8 cellular contexts compared by ENCODE assay signal in the genomic region with DNA sequence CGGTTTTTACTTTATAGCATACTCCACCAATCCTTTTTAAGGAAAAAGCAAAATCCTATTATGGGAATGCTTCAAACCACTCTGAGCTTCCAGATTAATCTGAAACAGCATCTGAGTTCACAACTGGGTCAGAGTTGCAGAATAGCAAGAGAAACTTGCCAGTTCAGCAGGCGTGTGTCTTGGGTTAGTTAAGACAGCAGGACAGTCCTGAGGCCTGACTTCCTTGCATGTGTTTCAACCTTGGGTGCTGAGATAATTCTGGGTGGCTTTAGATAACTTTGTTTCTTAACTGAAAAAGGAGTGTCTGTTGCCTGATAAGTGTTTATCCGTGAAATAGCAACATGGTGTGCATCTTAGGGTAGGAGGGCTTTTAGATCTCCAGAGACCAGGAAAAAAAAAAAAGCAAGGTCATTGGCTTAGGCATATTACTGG.
DNase-seq lines count a peak whose midpoint lies in the region; ATAC-seq and TF ChIP-seq lines count a peak whose summit lies in the region.

No MANE protein-coding gene starts in this region.

- POLR2A ChIA-PET in RWPE1 (lab: Yijun Ruan, JAX; ENCODE audit: low non-redundant PET) = interaction anchor here (0.6 kb wide), 1 partner anchor 341 kb away, joined by 4 read pairs; no protein-coding TSS in a partner anchor

- no peaks in the 10 kb centered on the region for H3K27me3 ChIP-seq in ACC112 (ENCODE audit: insufficient read depth, low read length)
- H3K27me3 ChIP-seq in dorsolateral prefrontal cortex = no peaks in the 10 kb centered on the region
- H3K27me3 ChIP-seq in muscle layer of duodenum (ENCODE audit: low read depth, low read length) = no peaks in the 10 kb centered on the region

- no peaks in the 10 kb centered on the region for H3K9me3 ChIP-seq in muscle layer of duodenum (ENCODE audit: control insufficient read depth in 1 of 2, low read length in 2 of 2)

- H3K36me3 ChIP-seq in ACC112 (ENCODE audit: insufficient read depth, low read length) = no peaks in the 10 kb centered on the region
- no peaks in the 10 kb centered on the region for H3K36me3 ChIP-seq in muscle layer of duodenum (ENCODE audit: control insufficient read depth in 1 of 2, insufficient read depth in 2 of 2, low read length in 2 of 2)

- CTCF ChIA-PET in RWPE1 (lab: Yijun Ruan, JAX) = interaction anchor here (0.6 kb wide), 1 partner anchor 823 kb away, joined by 3 read pairs; no protein-coding TSS in a partner anchor

- peak overlapping the region; percentile 31 for H2AFZ ChIP-seq in ACC112 (ENCODE audit: low read length, unreplicated experiment)

- no peaks in the 10 kb centered on the region for H3K79me2 ChIP-seq in ACC112 (ENCODE audit: control insufficient read depth, insufficient read depth, low read length, unreplicated experiment)

- intact Hi-C loops in dorsolateral prefrontal cortex (cut with DNase I) = no loop called here

- H3K4me3 ChIP-seq in ACC112 (ENCODE audit: low read depth, low read length) (peak overlapping the region; percentile 46), dorsolateral prefrontal cortex (no peak overlapping the region), muscle layer of duodenum (ENCODE audit: low read depth in 1 of 2, low read length in 2 of 2) (peak overlapping the region in 1 of 2 donors; percentile 3)

- no peak for ATAC-seq in HG03442 (IDR thresholded peaks at IDR 0.05; ENCODE audit: unreplicated experiment)

- H3K27ac ChIP-seq in ACC112 (ENCODE audit: low read depth, low read length) = peak overlapping the region; percentile 84
- peak overlapping the region in 54 of 59 donors; percentile 2 to 78 (median 60) for H3K27ac ChIP-seq in dorsolateral prefrontal cortex
- H3K27ac ChIP-seq in muscle layer of duodenum (ENCODE audit: low read length) = peak overlapping the region; percentile 52
- H3K27ac ChIP-seq in RWPE1 = no peak overlapping the region

- no peak for TF ChIP-seq CTCF in dorsolateral prefrontal cortex (IDR thresholded peaks at IDR 0.05 in 54 of 56, conservative IDR thresholded peaks at IDR 0.05 in 2 of 56; ENCODE audit: low read depth in 1 of 56, partially characterized antibody in 56 of 56)
- no peak for TF ChIP-seq CTCF in RWPE1 (conservative IDR thresholded peaks at IDR 0.05; ENCODE audit: low read depth)

- DNase-seq in NCI-H82 (lab: John Stamatoyannopoulos, UW) = peak; percentile 71
- DNase-seq in dorsolateral prefrontal cortex = no peak
- DNase-seq in RWPE1 (ENCODE audit: low spot score) = no peak
- DNase-seq in stimulated activated CD4-positive, alpha-beta T cell treated with anti-CD3 and anti-CD28 coated beads, Interleukin-4, amount 100 ng/mL, for 1 hour = no peak
- no peak for DNase-seq in stimulated activated CD4-positive, alpha-beta T cell treated with anti-CD3 and anti-CD28 coated beads, Interleukin-12 subunit alpha, Interleukin-12 subunit beta, amount 100 ng/mL, for 4 hours

- peaks cover 40% of the 10 kb centered on the region for H3K4me1 ChIP-seq in ACC112 (ENCODE audit: control insufficient read depth, insufficient read depth, low read length, unreplicated experiment)
- H3K4me1 ChIP-seq in muscle layer of duodenum (ENCODE audit: control insufficient read depth in 1 of 2, insufficient read depth in 2 of 2, low read length in 2 of 2) = peaks cover 22 to 50% of the 10 kb centered on the region in 2 donors
